ENCODE assay signal across 9 cellular contexts in genomic region chr1:92834617-92835016, GRCh38. TPM values are rescaled to one million over a fixed set of nuclear protein-coding genes. Genes with fewer than 3 reads are reported as not detected.
DNase-seq lines count a peak whose midpoint lies in the region; ATAC-seq and TF ChIP-seq lines count a peak whose summit lies in the region.
"Had no signal": no experiment of that assay in that cellular context is flagged by ENCODE, and none has a peak within 500 bp of the region (broad histone marks: within the 10 kb centered on the region; RNA-seq: fewer than 3 reads in every experiment).

No MANE protein-coding gene starts in this region.

- peaks cover 73% of the 10 kb centered on the region for H3K4me1 Mint-ChIP-seq in CD8-positive, alpha-beta T cell (ENCODE audit: low read depth)
- peaks cover 41 to 60% (median 55%) of the 10 kb centered on the region in 3 donors for H3K4me1 Mint-ChIP-seq in IgD-negative memory B cell
- peaks cover 74% of the 10 kb centered on the region for H3K4me1 Mint-ChIP-seq in brain
- peaks cover 45 to 79% (median 71%) of the 10 kb centered on the region in 7 donors for H3K4me1 Mint-ChIP-seq in naive thymus-derived CD4-positive, alpha-beta T cell

- H3K9me3 Mint-ChIP-seq in CD8-positive, alpha-beta T cell, result no peaks in the 10 kb centered on the region
- H3K9me3 Mint-ChIP-seq in IgD-negative memory B cell (no peaks in the 10 kb centered on the region), brain (peaks cover 0 to 5% (median 0%) of the 10 kb centered on the region in 5 experiments)
- peaks cover 0 to 7% (median 0%) of the 10 kb centered on the region in 11 donors for H3K9me3 Mint-ChIP-seq in naive thymus-derived CD4-positive, alpha-beta T cell

- no peak overlapping the region for H3K4me3 ChIP-seq in CD8-positive, alpha-beta T cell (ENCODE audit: low read depth, low read length)
- H3K4me3 ChIP-seq in naive thymus-derived CD4-positive, alpha-beta T cell (ENCODE audit: low read length), result no peak overlapping the region
- no peak overlapping the region for H3K4me3 ChIP-seq in tibial artery

- POLR2A ChIA-PET in CD8-positive, alpha-beta T cell (lab: Charles Lee), result interaction anchor here (0.8 kb wide), 2 partner anchors 125 to 511 kb away, joined by 3 to 4 read pairs; no protein-coding TSS in a partner anchor
- POLR2A ChIA-PET in naive thymus-derived CD4-positive, alpha-beta T cell (lab: Charles Lee), result interaction anchor here (0.6 to 1.2 kb wide), 3 partner anchors 15 to 208 kb away, joined by 3 read pairs; no protein-coding TSS in a partner anchor

- DNase-seq in CD8-positive, alpha-beta T cell, result no peak
- DNase-seq in naive thymus-derived CD4-positive, alpha-beta T cell, result no peak
- DNase-seq in NCI-H2227 (lab: John Stamatoyannopoulos, UW; ENCODE audit: unreplicated experiment) (no peak), tibial artery (no peak), T1000 (lab: John Stamatoyannopoulos, UW) (no peak)
- DNase-seq in stimulated activated CD4-positive, alpha-beta T cell treated with anti-CD3 and anti-CD28 coated beads, Interleukin-1b, Interleukin-23, amount 100 ng/mL, for 48 hours, result no peak
- DNase-seq: EL had no signal

- peak overlapping the region; percentile 98 for H3K4me3 Mint-ChIP-seq in CD8-positive, alpha-beta T cell
- H3K4me3 Mint-ChIP-seq in IgD-negative memory B cell (peak overlapping the region; percentile 53 to 100 (median 98)), brain (peak overlapping the region; percentile 93 to 100 (median 97))
- peak overlapping the region; percentile 58 to 100 (median 98) for H3K4me3 Mint-ChIP-seq in naive thymus-derived CD4-positive, alpha-beta T cell

- ATAC-seq in CD8-positive, alpha-beta T cell, result no peak
- ATAC-seq in naive thymus-derived CD4-positive, alpha-beta T cell, result no peak

- no peaks in the 10 kb centered on the region for H3K9me3 ChIP-seq in CD8-positive, alpha-beta T cell (ENCODE audit: low read length)
- no peaks in the 10 kb centered on the region for H3K9me3 ChIP-seq in naive thymus-derived CD4-positive, alpha-beta T cell (ENCODE audit: control insufficient read depth in 2 of 3, low read length in 3 of 3)
- no peaks in the 10 kb centered on the region for H3K9me3 ChIP-seq in tibial artery

- peaks cover 75% of the 10 kb centered on the region for H3K36me3 Mint-ChIP-seq in CD8-positive, alpha-beta T cell
- H3K36me3 Mint-ChIP-seq in IgD-negative memory B cell (peaks cover 5% of the 10 kb centered on the region), brain (peaks cover 77% of the 10 kb centered on the region)
- H3K36me3 Mint-ChIP-seq in naive thymus-derived CD4-positive, alpha-beta T cell, result peaks cover 11 to 52% (median 32%) of the 10 kb centered on the region in 5 donors

- no peak overlapping the region for H3K27ac ChIP-seq in CD8-positive, alpha-beta T cell (ENCODE audit: low read depth, low read length)
- peak overlapping the region; percentile 94 for H3K27ac ChIP-seq in naive thymus-derived CD4-positive, alpha-beta T cell (ENCODE audit: low read depth, low read length)
- H3K27ac ChIP-seq in tibial artery, result peak overlapping the region in 1 of 2 donors; percentile 87

- peaks cover 33% of the 10 kb centered on the region for H3K36me3 ChIP-seq in CD8-positive, alpha-beta T cell (ENCODE audit: insufficient read depth, low read length)
- H3K36me3 ChIP-seq in naive thymus-derived CD4-positive, alpha-beta T cell (ENCODE audit: control insufficient read depth in 2 of 3, insufficient read depth in 3 of 3, low read length in 3 of 3), result peaks cover 10 to 53% (median 38%) of the 10 kb centered on the region in 3 experiments
- peaks cover 41 to 61% (median 44%) of the 10 kb centered on the region in 3 donors for H3K36me3 ChIP-seq in tibial artery

- H3K27me3 Mint-ChIP-seq in CD8-positive, alpha-beta T cell (ENCODE audit: low read depth), result no peaks in the 10 kb centered on the region
- H3K27me3 Mint-ChIP-seq in IgD-negative memory B cell (peaks cover 2% of the 10 kb centered on the region), brain (peaks cover 11% of the 10 kb centered on the region)
- peaks cover 0 to 5% (median 0%) of the 10 kb centered on the region in 5 donors for H3K27me3 Mint-ChIP-seq in naive thymus-derived CD4-positive, alpha-beta T cell

- H3K27me3 ChIP-seq in CD8-positive, alpha-beta T cell (ENCODE audit: insufficient read depth, low read length), result no peaks in the 10 kb centered on the region
- no peaks in the 10 kb centered on the region for H3K27me3 ChIP-seq in naive thymus-derived CD4-positive, alpha-beta T cell (ENCODE audit: control insufficient read depth in 2 of 2, insufficient read depth in 2 of 2, low read length in 2 of 2)
- no peaks in the 10 kb centered on the region for H3K27me3 ChIP-seq in tibial artery

- H3K4me1 ChIP-seq in CD8-positive, alpha-beta T cell (ENCODE audit: insufficient read depth, low read length), result peaks cover 60% of the 10 kb centered on the region
- H3K4me1 ChIP-seq in naive thymus-derived CD4-positive, alpha-beta T cell (ENCODE audit: control insufficient read depth in 2 of 2, insufficient read depth in 2 of 2, low read length in 2 of 2), result peaks cover 22 to 52% of the 10 kb centered on the region in 2 donors
- H3K4me1 ChIP-seq in tibial artery, result peaks cover 0 to 73% (median 36%) of the 10 kb centered on the region in 4 donors

- intact Hi-C loops in CD8-positive, alpha-beta T cell (cut with DNase I, micrococcal nuclease), result loop anchor here (5.0 to 10.0 kb wide), 12 partner anchors 243 to 1812 kb away; partner anchors contain the start of genes GLMN (in 2 of the 2), RPAP2 (in 2 of the 2), ZNF644 (in 2 of the 2) and CCDC18 (in 1 of the 2)
- intact Hi-C loops in naive thymus-derived CD4-positive, alpha-beta T cell (cut with micrococcal nuclease), result loop anchor here (5.0 to 10.0 kb wide), 12 partner anchors 52 to 1812 kb away; partner anchors contain the start of genes ABCD3 (in 2 of the 2), BTBD8 (in 1 of the 2), CDC7 (in 1 of the 2) and DR1 (in 1 of the 2)
- intact Hi-C loops in tibial artery (cut with DNase I; ENCODE audit: low total_unique reads), result loop anchor here (5.0 to 10.0 kb wide), 2 partner anchors 52 to 350 kb away; partner anchors contain the start of genes CCDC18 and TMED5

- H3K27ac Mint-ChIP-seq in CD8-positive, alpha-beta T cell, result peak overlapping the region; percentile 99
- H3K27ac Mint-ChIP-seq in IgD-negative memory B cell (peak overlapping the region; percentile 95 to 99 (median 99)), brain (peak overlapping the region; percentile 18 to 98 (median 62))
- H3K27ac Mint-ChIP-seq in naive thymus-derived CD4-positive, alpha-beta T cell, result peak overlapping the region in 8 of 9 donors; percentile 59 to 100 (median 100)

- no peak for TF ChIP-seq CTCF in CD8-positive, alpha-beta T cell (IDR thresholded peaks at IDR 0.05)
- no peak for TF ChIP-seq CTCF in brain (conservative IDR thresholded peaks at IDR 0.05)
- TF ChIP-seq CTCF in tibial artery (IDR thresholded peaks at IDR 0.05), result no peak

- CTCF ChIA-PET in CD8-positive, alpha-beta T cell (lab: Charles Lee), result interaction anchor here (1.0 to 2.1 kb wide), 3 partner anchors 25 to 159 kb away, joined by 3 to 9 read pairs (median 5); no protein-coding TSS in a partner anchor
- CTCF ChIA-PET in naive thymus-derived CD4-positive, alpha-beta T cell (lab: Charles Lee), result interaction anchor here (0.6 to 1.5 kb wide), 3 partner anchors 29 to 494 kb away, joined by 3 to 4 read pairs (median 3); no protein-coding TSS in a partner anchor

RNA-seq across cellular contexts. Expression of gene RPL5, which starts 2.8 kb away (rescaled TPM):
- 1,000 to 10,000 TPM; 1,826 to 1,914 TPM for total RNA-seq in CD8-positive, alpha-beta T cell
- polyA plus RNA-seq in IgD-negative memory B cell, result 2,794 TPM
- polyA plus RNA-seq in brain (ENCODE audit: insufficient read depth, low read depth, low replicate concordance), result 1,031 TPM
- 1,000 to 10,000 TPM in 4 of 5 experiments, 100 to 1,000 TPM in 1; 764 to 1,693 (median 1,596) TPM for total RNA-seq in naive thymus-derived CD4-positive, alpha-beta T cell
- 1,000 to 10,000 TPM; 3,012 to 3,358 TPM for polyA plus RNA-seq in naive thymus-derived CD4-positive, alpha-beta T cell

RNA-seq across cellular contexts. Expression of gene EVI5, which starts 49.7 kb away (rescaled TPM):
- 1 to 10 TPM in 1 of 2 experiments, under 1 TPM in 1; 0.25 to 1.2 TPM for total RNA-seq in CD8-positive, alpha-beta T cell
- polyA plus RNA-seq in IgD-negative memory B cell (4.8 TPM), brain (ENCODE audit: insufficient read depth, low read depth, low replicate concordance) (1.5 TPM)
- total RNA-seq in naive thymus-derived CD4-positive, alpha-beta T cell, result 10 to 100 TPM in 1 of 5 experiments, 1 to 10 TPM in 3, under 1 TPM in 1; 0.97 to 12.3 (median 2.2) TPM
- polyA plus RNA-seq in naive thymus-derived CD4-positive, alpha-beta T cell, result under 1 TPM; 0.20 to 0.33 TPM
